1 cellular context compared by ENCODE assay signal in the genomic region with DNA sequence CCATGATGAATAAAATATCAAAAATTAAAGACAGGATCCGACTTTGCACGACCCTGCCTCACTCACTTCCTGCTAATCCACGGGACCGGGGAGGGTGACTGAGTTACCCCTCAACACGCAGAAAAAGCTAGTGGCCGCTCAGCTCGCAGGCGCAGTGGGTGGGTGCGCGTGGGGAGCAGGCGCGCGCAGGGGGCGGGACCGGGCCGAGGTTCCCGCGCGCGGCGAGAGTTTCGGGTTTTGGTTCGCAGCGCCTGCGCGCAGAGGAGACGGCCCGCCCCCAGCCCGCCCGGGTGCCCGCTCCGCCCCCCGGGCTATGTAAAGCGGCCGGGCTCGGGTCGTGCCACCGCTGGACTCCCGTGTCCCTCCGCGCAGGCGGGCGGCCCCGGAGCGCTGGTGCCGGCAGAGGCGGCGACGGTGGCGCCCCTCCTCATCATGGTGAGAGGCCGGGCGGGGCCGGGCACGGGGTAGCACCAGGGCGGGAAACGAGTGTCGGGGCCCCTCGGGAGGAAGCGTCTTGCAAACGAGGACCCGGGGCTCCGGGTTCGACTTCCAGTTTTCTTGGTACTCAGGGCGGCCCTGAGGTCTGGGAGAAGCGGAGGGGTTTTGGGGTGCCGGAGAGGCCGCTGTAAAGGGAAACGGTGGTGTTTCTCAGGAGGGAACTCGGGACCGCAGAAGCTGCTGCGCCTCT.
A peak's percentile ranks its signal among the peaks of the same experiment; 100 is the strongest.
TF ChIP-seq lines count a peak whose summit lies in the region.

A gene (plus strand): TSS at position 343 of the 688 bp plus-strand sequence. CDS start 90 bp downstream, at position 433.

TF ChIP-seq in HepG2, 621 proteins besides CTCF, POLR2A, EP300 and RAD21 (continued from another document and continues in another):
- TF ChIP-seq, protein P1, sequence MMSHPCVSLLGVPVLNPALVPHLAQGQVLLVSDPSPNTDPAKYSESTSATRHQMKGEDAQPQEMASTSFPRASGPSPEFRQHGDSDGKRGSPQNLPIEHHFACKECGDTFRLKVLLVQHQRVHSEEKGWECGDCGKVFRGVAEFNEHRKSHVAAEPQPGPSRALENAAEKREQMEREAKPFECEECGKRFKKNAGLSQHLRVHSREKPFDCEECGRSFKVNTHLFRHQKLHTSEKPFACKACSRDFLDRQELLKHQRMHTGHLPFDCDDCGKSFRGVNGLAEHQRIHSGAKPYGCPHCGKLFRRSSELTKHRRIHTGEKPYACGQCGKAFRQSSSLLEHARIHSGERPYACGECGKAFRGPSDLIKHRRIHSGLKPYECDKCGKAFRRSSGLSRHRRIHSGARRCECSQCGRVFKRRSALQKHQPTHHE (CRISPR knock-in tag; IDR thresholded peaks at IDR 0.05; ENCODE audit: borderline replicate concordance): no peak; the same call in 1 of the 2 replicates
- TF ChIP-seq ZNF629 (CRISPR knock-in tag; conservative IDR thresholded peaks at IDR 0.05) (no peak), FOXA1 (IDR thresholded peaks at IDR 0.05) (no peak), FOXA1 (CRISPR knock-in tag; IDR thresholded peaks at IDR 0.05) (no peak), MBNL3 (CRISPR knock-in tag; conservative IDR thresholded peaks at IDR 0.05) (no peak), NONO (IDR thresholded peaks at IDR 0.05) (no peak), NONO (CRISPR knock-in tag; conservative IDR thresholded peaks at IDR 0.05) (peak; percentile 93), MEF2D (CRISPR knock-in tag; IDR thresholded peaks at IDR 0.05) (no peak), KAT8 (CRISPR knock-in tag; IDR thresholded peaks at IDR 0.05) (peak; percentile 84), DNMT3B (CRISPR knock-in tag; conservative IDR thresholded peaks at IDR 0.05) (peak; percentile 73; the same call in 1 of the 2 replicates), SIX4 (CRISPR knock-in tag; IDR thresholded peaks at IDR 0.05) (no peak), ARID2 (CRISPR knock-in tag; IDR thresholded peaks at IDR 0.05; ENCODE audit: borderline replicate concordance) (peak; percentile 76; the same call in 1 of the 2 replicates), ZFX (CRISPR knock-in tag; IDR thresholded peaks at IDR 0.05; ENCODE audit: low read depth) (peak; percentile 84), AHR (CRISPR knock-in tag; IDR thresholded peaks at IDR 0.05) (peak; percentile 70; the same call in 1 of the 2 replicates), ZNF260 (CRISPR knock-in tag; IDR thresholded peaks at IDR 0.05; ENCODE audit: borderline replicate concordance, low read depth) (no peak), MTA1 (CRISPR knock-in tag; IDR thresholded peaks at IDR 0.05; ENCODE audit: borderline replicate concordance) (peak; percentile 73), ZNF766 (CRISPR knock-in tag; IDR thresholded peaks at IDR 0.05; ENCODE audit: borderline replicate concordance) (0 out of 2 replicates have a peak, but pooled peaks have one; percentile 52), ZNF329 (CRISPR knock-in tag; IDR thresholded peaks at IDR 0.05; ENCODE audit: low read depth) (peak; percentile 77; the same call in 1 of the 2 replicates), FLYWCH1 (CRISPR knock-in tag; IDR thresholded peaks at IDR 0.05) (no peak), RBM22 (optimal IDR thresholded peaks at IDR 0.05; ENCODE audit: low read length) (no peak)
- TF ChIP-seq, protein P2, sequence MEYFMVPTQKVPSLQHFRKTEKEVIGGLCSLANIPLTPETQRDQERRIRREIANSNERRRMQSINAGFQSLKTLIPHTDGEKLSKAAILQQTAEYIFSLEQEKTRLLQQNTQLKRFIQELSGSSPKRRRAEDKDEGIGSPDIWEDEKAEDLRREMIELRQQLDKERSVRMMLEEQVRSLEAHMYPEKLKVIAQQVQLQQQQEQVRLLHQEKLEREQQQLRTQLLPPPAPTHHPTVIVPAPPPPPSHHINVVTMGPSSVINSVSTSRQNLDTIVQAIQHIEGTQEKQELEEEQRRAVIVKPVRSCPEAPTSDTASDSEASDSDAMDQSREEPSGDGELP (IDR thresholded peaks at IDR 0.05; ENCODE audit: borderline replicate concordance, low read depth): no peak
- TF ChIP-seq, protein P3, sequence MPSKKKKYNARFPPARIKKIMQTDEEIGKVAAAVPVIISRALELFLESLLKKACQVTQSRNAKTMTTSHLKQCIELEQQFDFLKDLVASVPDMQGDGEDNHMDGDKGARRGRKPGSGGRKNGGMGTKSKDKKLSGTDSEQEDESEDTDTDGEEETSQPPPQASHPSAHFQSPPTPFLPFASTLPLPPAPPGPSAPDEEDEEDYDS (CRISPR knock-in tag; IDR thresholded peaks at IDR 0.05): peak; percentile 97
- TF ChIP-seq, protein P4, sequence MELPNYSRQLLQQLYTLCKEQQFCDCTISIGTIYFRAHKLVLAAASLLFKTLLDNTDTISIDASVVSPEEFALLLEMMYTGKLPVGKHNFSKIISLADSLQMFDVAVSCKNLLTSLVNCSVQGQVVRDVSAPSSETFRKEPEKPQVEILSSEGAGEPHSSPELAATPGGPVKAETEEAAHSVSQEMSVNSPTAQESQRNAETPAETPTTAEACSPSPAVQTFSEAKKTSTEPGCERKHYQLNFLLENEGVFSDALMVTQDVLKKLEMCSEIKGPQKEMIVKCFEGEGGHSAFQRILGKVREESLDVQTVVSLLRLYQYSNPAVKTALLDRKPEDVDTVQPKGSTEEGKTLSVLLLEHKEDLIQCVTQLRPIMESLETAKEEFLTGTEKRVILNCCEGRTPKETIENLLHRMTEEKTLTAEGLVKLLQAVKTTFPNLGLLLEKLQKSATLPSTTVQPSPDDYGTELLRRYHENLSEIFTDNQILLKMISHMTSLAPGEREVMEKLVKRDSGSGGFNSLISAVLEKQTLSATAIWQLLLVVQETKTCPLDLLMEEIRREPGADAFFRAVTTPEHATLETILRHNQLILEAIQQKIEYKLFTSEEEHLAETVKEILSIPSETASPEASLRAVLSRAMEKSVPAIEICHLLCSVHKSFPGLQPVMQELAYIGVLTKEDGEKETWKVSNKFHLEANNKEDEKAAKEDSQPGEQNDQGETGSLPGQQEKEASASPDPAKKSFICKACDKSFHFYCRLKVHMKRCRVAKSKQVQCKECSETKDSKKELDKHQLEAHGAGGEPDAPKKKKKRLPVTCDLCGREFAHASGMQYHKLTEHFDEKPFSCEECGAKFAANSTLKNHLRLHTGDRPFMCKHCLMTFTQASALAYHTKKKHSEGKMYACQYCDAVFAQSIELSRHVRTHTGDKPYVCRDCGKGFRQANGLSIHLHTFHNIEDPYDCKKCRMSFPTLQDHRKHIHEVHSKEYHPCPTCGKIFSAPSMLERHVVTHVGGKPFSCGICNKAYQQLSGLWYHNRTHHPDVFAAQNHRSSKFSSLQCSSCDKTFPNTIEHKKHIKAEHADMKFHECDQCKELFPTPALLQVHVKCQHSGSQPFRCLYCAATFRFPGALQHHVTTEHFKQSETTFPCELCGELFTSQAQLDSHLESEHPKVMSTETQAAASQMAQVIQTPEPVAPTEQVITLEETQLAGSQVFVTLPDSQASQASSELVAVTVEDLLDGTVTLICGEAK (IDR thresholded peaks at IDR 0.05): no peak
- TF ChIP-seq, protein P4 (CRISPR knock-in tag; IDR thresholded peaks at IDR 0.05): peak; percentile 75; the same call in 1 of the 2 replicates
- TF ChIP-seq, protein P5, sequence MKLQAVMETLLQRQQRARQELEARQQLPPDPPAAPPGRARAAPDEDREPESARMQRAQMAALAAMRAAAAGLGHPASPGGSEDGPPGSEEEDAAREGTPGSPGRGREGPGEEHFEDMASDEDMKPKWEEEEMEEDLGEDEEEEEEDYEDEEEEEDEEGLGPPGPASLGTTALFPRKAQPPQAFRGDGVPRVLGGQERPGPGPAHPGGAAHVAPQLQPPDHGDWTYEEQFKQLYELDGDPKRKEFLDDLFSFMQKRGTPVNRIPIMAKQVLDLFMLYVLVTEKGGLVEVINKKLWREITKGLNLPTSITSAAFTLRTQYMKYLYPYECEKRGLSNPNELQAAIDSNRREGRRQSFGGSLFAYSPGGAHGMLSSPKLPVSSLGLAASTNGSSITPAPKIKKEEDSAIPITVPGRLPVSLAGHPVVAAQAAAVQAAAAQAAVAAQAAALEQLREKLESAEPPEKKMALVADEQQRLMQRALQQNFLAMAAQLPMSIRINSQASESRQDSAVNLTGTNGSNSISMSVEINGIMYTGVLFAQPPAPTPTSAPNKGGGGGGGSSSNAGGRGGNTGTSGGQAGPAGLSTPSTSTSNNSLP (IDR thresholded peaks at IDR 0.05; ENCODE audit: low read depth, low read length): no peak
- TF ChIP-seq, protein P6, sequence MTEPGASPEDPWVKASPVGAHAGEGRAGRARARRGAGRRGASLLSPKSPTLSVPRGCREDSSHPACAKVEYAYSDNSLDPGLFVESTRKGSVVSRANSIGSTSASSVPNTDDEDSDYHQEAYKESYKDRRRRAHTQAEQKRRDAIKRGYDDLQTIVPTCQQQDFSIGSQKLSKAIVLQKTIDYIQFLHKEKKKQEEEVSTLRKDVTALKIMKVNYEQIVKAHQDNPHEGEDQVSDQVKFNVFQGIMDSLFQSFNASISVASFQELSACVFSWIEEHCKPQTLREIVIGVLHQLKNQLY (CRISPR knock-in tag; IDR thresholded peaks at IDR 0.05): no peak
- TF ChIP-seq, protein P7, sequence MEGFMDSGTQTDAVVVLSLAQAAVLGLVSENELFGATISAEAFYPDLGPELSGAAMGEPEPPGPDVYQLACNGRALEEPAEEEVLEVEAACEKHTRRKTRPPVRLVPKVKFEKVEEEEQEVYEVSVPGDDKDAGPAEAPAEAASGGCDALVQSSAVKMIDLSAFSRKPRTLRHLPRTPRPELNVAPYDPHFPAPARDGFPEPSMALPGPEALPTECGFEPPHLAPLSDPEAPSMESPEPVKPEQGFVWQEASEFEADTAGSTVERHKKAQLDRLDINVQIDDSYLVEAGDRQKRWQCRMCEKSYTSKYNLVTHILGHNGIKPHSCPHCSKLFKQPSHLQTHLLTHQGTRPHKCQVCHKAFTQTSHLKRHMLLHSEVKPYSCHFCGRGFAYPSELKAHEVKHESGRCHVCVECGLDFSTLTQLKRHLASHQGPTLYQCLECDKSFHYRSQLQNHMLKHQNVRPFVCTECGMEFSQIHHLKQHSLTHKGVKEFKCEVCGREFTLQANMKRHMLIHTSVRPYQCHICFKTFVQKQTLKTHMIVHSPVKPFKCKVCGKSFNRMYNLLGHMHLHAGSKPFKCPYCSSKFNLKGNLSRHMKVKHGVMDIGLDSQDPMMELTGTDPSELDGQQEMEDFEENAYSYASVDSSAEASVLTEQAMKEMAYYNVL (CRISPR knock-in tag; IDR thresholded peaks at IDR 0.05; ENCODE audit: borderline replicate concordance): no peak
- TF ChIP-seq, protein P8, sequence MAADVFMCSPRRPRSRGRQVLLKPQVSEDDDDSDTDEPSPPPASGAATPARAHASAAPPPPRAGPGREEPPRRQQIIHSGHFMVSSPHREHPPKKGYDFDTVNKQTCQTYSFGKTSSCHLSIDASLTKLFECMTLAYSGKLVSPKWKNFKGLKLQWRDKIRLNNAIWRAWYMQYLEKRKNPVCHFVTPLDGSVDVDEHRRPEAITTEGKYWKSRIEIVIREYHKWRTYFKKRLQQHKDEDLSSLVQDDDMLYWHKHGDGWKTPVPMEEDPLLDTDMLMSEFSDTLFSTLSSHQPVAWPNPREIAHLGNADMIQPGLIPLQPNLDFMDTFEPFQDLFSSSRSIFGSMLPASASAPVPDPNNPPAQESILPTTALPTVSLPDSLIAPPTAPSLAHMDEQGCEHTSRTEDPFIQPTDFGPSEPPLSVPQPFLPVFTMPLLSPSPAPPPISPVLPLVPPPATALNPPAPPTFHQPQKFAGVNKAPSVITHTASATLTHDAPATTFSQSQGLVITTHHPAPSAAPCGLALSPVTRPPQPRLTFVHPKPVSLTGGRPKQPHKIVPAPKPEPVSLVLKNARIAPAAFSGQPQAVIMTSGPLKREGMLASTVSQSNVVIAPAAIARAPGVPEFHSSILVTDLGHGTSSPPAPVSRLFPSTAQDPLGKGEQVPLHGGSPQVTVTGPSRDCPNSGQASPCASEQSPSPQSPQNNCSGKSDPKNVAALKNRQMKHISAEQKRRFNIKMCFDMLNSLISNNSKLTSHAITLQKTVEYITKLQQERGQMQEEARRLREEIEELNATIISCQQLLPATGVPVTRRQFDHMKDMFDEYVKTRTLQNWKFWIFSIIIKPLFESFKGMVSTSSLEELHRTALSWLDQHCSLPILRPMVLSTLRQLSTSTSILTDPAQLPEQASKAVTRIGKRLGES (CRISPR knock-in tag; IDR thresholded peaks at IDR 0.05; ENCODE audit: borderline replicate concordance): no peak
- TF ChIP-seq, protein P9, sequence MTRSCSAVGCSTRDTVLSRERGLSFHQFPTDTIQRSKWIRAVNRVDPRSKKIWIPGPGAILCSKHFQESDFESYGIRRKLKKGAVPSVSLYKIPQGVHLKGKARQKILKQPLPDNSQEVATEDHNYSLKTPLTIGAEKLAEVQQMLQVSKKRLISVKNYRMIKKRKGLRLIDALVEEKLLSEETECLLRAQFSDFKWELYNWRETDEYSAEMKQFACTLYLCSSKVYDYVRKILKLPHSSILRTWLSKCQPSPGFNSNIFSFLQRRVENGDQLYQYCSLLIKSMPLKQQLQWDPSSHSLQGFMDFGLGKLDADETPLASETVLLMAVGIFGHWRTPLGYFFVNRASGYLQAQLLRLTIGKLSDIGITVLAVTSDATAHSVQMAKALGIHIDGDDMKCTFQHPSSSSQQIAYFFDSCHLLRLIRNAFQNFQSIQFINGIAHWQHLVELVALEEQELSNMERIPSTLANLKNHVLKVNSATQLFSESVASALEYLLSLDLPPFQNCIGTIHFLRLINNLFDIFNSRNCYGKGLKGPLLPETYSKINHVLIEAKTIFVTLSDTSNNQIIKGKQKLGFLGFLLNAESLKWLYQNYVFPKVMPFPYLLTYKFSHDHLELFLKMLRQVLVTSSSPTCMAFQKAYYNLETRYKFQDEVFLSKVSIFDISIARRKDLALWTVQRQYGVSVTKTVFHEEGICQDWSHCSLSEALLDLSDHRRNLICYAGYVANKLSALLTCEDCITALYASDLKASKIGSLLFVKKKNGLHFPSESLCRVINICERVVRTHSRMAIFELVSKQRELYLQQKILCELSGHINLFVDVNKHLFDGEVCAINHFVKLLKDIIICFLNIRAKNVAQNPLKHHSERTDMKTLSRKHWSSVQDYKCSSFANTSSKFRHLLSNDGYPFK (CRISPR knock-in tag; IDR thresholded peaks at IDR 0.05; ENCODE audit: borderline replicate concordance): no peak
